Comparison of ENCODE assay signal across 8 cellular contexts in genomic region chr10:68331455-68332258, GRCh38. TPM values are rescaled to one million over a fixed set of nuclear protein-coding genes. Genes with fewer than 3 reads are reported as not detected.
DNase-seq lines count a peak whose midpoint lies in the region; ATAC-seq and TF ChIP-seq lines count a peak whose summit lies in the region.

Gene HNRNPH3, plus strand, starts transcription at chr10:68332064. Its CDS starts 5,158 bp downstream, at chr10:68337222.

- intact Hi-C loops in mucosa of descending colon (cut with DNase I, micrococcal nuclease): no loop called here

- no peak; the same call in 1 of the 2 replicates for TF ChIP-seq EP300 in Ishikawa (IDR thresholded peaks at IDR 0.05; ENCODE audit: borderline replicate concordance)

- no peaks in the 10 kb centered on the region for H3K9me3 ChIP-seq in mucosa of descending colon

- no peaks in the 10 kb centered on the region for H3K36me3 ChIP-seq in mucosa of descending colon (ENCODE audit: low read depth)

- TF ChIP-seq RAD21 in Ishikawa (IDR thresholded peaks at IDR 0.05; ENCODE audit: low read depth): no peak

- peak within 1 kb of the TSS; percentile 89 for H3K4me3 ChIP-seq in mucosa of descending colon

- peak; percentile 98 for DNase-seq in DMS153 treated with DMSO at 0.1 percent for 48 hours (lab: John Stamatoyannopoulos, UW; ENCODE audit: unreplicated experiment)
- peak; percentile 74 for DNase-seq in OCI-M2 (lab: John Stamatoyannopoulos, UW; ENCODE audit: unreplicated experiment)
- DNase-seq in activated T-cell treated with anti-CD3 and anti-CD28 coated beads for 4 hours: peak; percentile 99
- peak; percentile 86 for DNase-seq in epithelial cell of prostate (ENCODE audit: low read depth, low spot score)
- peak; percentile 98 to 99 (median 99) for DNase-seq in mucosa of descending colon
- DNase-seq in stimulated activated CD8-positive, alpha-beta memory T cell treated with anti-CD3 and anti-CD28 coated beads, Interleukin-4, amount 100 ng/mL, for 1 hour (ENCODE audit: low read depth in 2 of 2, low spot score in 1 of 2): peak; percentile 95 to 97

- ATAC-seq in GM21619 (IDR thresholded peaks at IDR 0.05; ENCODE audit: unreplicated experiment) (peak; percentile 76), mucosa of descending colon (peak; percentile 92)

- peaks cover 49% of the 10 kb centered on the region for H3K4me1 ChIP-seq in mucosa of descending colon (ENCODE audit: low read depth)

- peak within 1 kb of the TSS; percentile 91 for H3K27ac ChIP-seq in epithelial cell of prostate

- no peak for TF ChIP-seq CTCF in mucosa of descending colon (IDR thresholded peaks at IDR 0.05)

TF ChIP-seq in Ishikawa, 13 proteins besides CTCF, POLR2A, EP300 and RAD21:
- TF ChIP-seq TAF1 (IDR thresholded peaks at IDR 0.05; ENCODE audit: low read depth): peak; percentile 100
- TF ChIP-seq NFIC (IDR thresholded peaks at IDR 0.05): peak; percentile 70
- TF ChIP-seq, protein P1, sequence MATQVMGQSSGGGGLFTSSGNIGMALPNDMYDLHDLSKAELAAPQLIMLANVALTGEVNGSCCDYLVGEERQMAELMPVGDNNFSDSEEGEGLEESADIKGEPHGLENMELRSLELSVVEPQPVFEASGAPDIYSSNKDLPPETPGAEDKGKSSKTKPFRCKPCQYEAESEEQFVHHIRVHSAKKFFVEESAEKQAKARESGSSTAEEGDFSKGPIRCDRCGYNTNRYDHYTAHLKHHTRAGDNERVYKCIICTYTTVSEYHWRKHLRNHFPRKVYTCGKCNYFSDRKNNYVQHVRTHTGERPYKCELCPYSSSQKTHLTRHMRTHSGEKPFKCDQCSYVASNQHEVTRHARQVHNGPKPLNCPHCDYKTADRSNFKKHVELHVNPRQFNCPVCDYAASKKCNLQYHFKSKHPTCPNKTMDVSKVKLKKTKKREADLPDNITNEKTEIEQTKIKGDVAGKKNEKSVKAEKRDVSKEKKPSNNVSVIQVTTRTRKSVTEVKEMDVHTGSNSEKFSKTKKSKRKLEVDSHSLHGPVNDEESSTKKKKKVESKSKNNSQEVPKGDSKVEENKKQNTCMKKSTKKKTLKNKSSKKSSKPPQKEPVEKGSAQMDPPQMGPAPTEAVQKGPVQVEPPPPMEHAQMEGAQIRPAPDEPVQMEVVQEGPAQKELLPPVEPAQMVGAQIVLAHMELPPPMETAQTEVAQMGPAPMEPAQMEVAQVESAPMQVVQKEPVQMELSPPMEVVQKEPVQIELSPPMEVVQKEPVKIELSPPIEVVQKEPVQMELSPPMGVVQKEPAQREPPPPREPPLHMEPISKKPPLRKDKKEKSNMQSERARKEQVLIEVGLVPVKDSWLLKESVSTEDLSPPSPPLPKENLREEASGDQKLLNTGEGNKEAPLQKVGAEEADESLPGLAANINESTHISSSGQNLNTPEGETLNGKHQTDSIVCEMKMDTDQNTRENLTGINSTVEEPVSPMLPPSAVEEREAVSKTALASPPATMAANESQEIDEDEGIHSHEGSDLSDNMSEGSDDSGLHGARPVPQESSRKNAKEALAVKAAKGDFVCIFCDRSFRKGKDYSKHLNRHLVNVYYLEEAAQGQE (IDR thresholded peaks at IDR 0.05; ENCODE audit: low read depth): peak; percentile 52; the same call in 1 of the 2 replicates
- TF ChIP-seq, protein P2, sequence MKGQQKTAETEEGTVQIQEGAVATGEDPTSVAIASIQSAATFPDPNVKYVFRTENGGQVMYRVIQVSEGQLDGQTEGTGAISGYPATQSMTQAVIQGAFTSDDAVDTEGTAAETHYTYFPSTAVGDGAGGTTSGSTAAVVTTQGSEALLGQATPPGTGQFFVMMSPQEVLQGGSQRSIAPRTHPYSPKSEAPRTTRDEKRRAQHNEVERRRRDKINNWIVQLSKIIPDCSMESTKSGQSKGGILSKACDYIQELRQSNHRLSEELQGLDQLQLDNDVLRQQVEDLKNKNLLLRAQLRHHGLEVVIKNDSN (IDR thresholded peaks at IDR 0.05): peak; percentile 85
- TF ChIP-seq, protein P3, sequence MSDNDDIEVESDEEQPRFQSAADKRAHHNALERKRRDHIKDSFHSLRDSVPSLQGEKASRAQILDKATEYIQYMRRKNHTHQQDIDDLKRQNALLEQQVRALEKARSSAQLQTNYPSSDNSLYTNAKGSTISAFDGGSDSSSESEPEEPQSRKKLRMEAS (IDR thresholded peaks at IDR 0.05): peak; percentile 91
- TF ChIP-seq ZBTB7A (IDR thresholded peaks at IDR 0.05; ENCODE audit: low read depth): peak; percentile 1
- no peak for TF ChIP-seq TEAD4 (IDR thresholded peaks at IDR 0.05)
- TF ChIP-seq TCF12 (IDR thresholded peaks at IDR 0.05; ENCODE audit: low read depth): peak; percentile 82
- no peak; the same call in 1 of the 2 replicates for TF ChIP-seq CEBPB (IDR thresholded peaks at IDR 0.05)
- TF ChIP-seq FOXM1 (IDR thresholded peaks at IDR 0.05; ENCODE audit: borderline replicate concordance, low read depth): no peak; the same call in 1 of the 2 replicates
- no peak; the same call in 1 of the 2 replicates for TF ChIP-seq EGR1 (IDR thresholded peaks at IDR 0.05)
- TF ChIP-seq YY1 (IDR thresholded peaks at IDR 0.05; ENCODE audit: low read depth): peak; percentile 65
- 0 out of 2 replicates have a peak, but pooled peaks have one; percentile 5 for TF ChIP-seq CREB1 (IDR thresholded peaks at IDR 0.05; ENCODE audit: low read depth)

RNA-seq across cellular contexts. Expression of gene HNRNPH3, which starts in this region (rescaled TPM):
- 100 to 1,000 TPM in 2 of 3 donors, 10 to 100 TPM in 1; 87.4 to 135 (median 102) TPM for total RNA-seq in mucosa of descending colon

Comparison
In these comparisons a context has a peak if more than half of its experiments do, and no peak if none do; other contexts are left out.
1. Peak in every context shown above with its lines: DNase-seq, ATAC-seq, H3K4me3 ChIP-seq and H3K27ac ChIP-seq.